In the genomic region with DNA sequence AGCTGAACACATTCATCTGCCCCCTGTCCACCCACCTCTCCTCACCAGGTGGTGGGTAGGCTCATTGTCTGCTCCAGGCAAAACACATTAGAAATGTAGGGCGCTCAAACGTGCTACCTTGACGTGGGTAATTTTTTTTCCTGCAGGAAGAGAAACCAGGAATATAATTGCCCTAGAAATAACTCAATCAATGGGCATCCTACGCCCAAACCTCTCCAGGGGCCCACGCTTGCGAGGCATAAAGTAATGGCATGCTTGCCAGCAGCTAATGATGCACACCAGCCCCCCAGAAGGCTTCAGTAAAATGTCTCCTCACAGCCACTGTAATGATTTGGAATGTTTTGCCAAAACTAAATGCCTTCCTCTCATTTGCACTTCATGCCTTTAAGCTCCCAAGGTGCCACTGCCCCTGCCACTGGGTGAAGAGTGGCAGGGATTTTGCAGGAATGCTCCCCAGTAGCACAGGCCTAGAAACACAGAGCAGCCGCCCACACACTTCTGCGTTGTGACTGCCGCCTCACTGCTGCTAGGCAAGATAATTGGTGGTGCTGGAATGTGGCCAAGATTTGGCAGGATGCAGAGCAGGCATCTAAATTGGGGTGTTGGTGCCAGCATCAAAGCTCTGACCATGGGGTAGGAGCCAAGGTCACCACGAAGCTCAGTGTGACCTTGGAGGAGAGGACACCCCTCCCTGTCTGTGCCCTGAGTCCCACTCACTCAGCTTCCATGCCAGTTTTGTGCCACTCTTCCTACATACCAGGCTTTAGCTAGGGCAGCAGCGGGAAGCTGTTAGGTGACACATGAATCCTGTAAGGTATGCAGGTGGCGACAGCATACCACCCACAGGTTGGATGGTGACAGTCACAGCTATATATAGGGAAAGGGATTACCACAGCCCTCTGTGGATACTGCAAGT, we compare ENCODE assay signal across 9 cellular contexts. TPM values are rescaled to one million over a fixed set of nuclear protein-coding genes. Genes with fewer than 3 reads are reported as not detected.
DNase-seq lines count a peak whose midpoint lies in the region; ATAC-seq and TF ChIP-seq lines count a peak whose summit lies in the region.
"Had no signal": no experiment of that assay in that cellular context is flagged by ENCODE, and none has a peak within 500 bp of the region (broad histone marks: within the 10 kb centered on the region; RNA-seq: fewer than 3 reads in every experiment).

No MANE protein-coding gene starts in this region.

- H3K36me3 ChIP-seq in A673 (ENCODE audit: insufficient read depth, low read length, poor library complexity, severe bottlenecking) (no peaks in the 10 kb centered on the region), HCT116 (ENCODE audit: control insufficient read depth in 1 of 2, insufficient read depth in 2 of 2, low read length in 2 of 2) (no peaks in the 10 kb centered on the region), cardiac muscle cell (no peaks in the 10 kb centered on the region), left lung (no peaks in the 10 kb centered on the region)
- H3K36me3 ChIP-seq: brain microvascular endothelial cell had no signal

- H3K9me3 ChIP-seq in A673 (ENCODE audit: low read depth, low read length, poor library complexity, severe bottlenecking) (no peaks in the 10 kb centered on the region), HCT116 (ENCODE audit: control insufficient read depth in 1 of 2, insufficient read depth in 1 of 2, low read depth in 1 of 2, low read length in 2 of 2) (no peaks in the 10 kb centered on the region), cardiac muscle cell (ENCODE audit: low read depth) (no peaks in the 10 kb centered on the region), left lung (no peaks in the 10 kb centered on the region)

- H3K27ac ChIP-seq in A673 (ENCODE audit: low read depth, low read length, poor library complexity, severe bottlenecking) (no peak overlapping the region), HCT116 (ENCODE audit: low read depth, low read length) (no peak overlapping the region), RWPE1 (no peak overlapping the region), cardiac muscle cell (no peak overlapping the region), left lung (no peak overlapping the region)
- H3K27ac ChIP-seq: brain microvascular endothelial cell had no signal

- ATAC-seq in HCT116, result peak; percentile 50
- no peak for ATAC-seq in left lung
- ATAC-seq in GM21825 (IDR thresholded peaks at IDR 0.05; ENCODE audit: unreplicated experiment), result no peak
- no peak for ATAC-seq in HG02938 (IDR thresholded peaks at IDR 0.05; ENCODE audit: unreplicated experiment)

- RAD21 ChIA-PET in HCT116 (lab: Charles Lee; ENCODE audit: low non-redundant PET in 1 of 2, low total read pairs in 2 of 2, uncharacterized antibody in 2 of 2, unreplicated experiment in 2 of 2), result interaction anchor here in 1 of 2 experiments (0.6 kb wide), 1 partner anchor 385 kb away, joined by 4 read pairs; no protein-coding TSS in a partner anchor

- TF ChIP-seq RAD21 in HCT116 (IDR thresholded peaks at IDR 0.05; ENCODE audit: low read depth), result no peak

- peak; percentile 80 for DNase-seq in A673 (ENCODE audit: low spot score)
- DNase-seq in HCT116 (ENCODE audit: low read depth, low spot score), result no peak
- DNase-seq in RWPE1 (ENCODE audit: low spot score), result peak; percentile 61
- DNase-seq in cardiac muscle cell (ENCODE audit: low read depth in 1 of 2, low spot score in 1 of 2), result peak; percentile 23 to 41
- DNase-seq in left lung, result no peak
- DNase-seq in medulla oblongata (ENCODE audit: extremely low spot score), result no peak
- DNase-seq: brain microvascular endothelial cell had no signal

- H4K20me1 ChIP-seq in HCT116 (ENCODE audit: insufficient read depth), result no peaks in the 10 kb centered on the region

- no peak overlapping the region for H3K9ac ChIP-seq in HCT116 (ENCODE audit: low read length)

- no TSS peak for BruUV-seq in A673 (replicated peaks; lab: Mats Ljungman, UMichigan)
- BruUV-seq in HCT116 (replicated peaks; lab: Mats Ljungman, UMichigan), result no TSS peak

- intact Hi-C loops in A673 (cut with micrococcal nuclease; ENCODE audit: unreplicated experiment) (no loop called here), HCT116 (cut with micrococcal nuclease) (no loop called here), left lung (cut with DNase I) (no loop called here)

- POLR2A ChIA-PET in A673 (lab: Charles Lee; ENCODE audit: low non-redundant PET) (no interaction called here), HCT116 (lab: Charles Lee) (interaction anchor here (1.4 kb wide), 1 partner anchor 9 kb away, joined by 3 read pairs; no protein-coding TSS in a partner anchor), RWPE1 (lab: Yijun Ruan, JAX; ENCODE audit: low non-redundant PET) (no interaction called here)

- no peak for TF ChIP-seq POLR2A in HCT116 (IDR thresholded peaks at IDR 0.05; ENCODE audit: borderline replicate concordance, extremely low read depth, insufficient read depth, insufficient read length)

- H3K27me3 ChIP-seq in A673 (replicated peaks; ENCODE audit: insufficient read depth, low read depth, low read length, poor library complexity), result no peaks in the 10 kb centered on the region
- H3K27me3 ChIP-seq in HCT116 (ENCODE audit: insufficient read depth, low read length), result no peaks in the 10 kb centered on the region
- H3K27me3 ChIP-seq in cardiac muscle cell, result no peaks in the 10 kb centered on the region
- H3K27me3 ChIP-seq in left lung, result no peaks in the 10 kb centered on the region
- H3K27me3 ChIP-seq: brain microvascular endothelial cell had no signal

- peak overlapping the region; percentile 42; the same call in 1 of the 2 replicates for H3K4me2 ChIP-seq in HCT116 (ENCODE audit: low read length)

- CTCF ChIA-PET in A673 (lab: Charles Lee) (no interaction called here), HCT116 (lab: Charles Lee) (no interaction called here), RWPE1 (lab: Yijun Ruan, JAX) (no interaction called here)

- no peak overlapping the region for H2AFZ ChIP-seq in HCT116 (ENCODE audit: low read depth, low read length, poor library complexity, severe bottlenecking)

- H3K4me1 ChIP-seq in A673 (ENCODE audit: insufficient read depth, low read length, poor library complexity, severe bottlenecking), result peaks cover 7% of the 10 kb centered on the region
- peaks cover 13 to 14% of the 10 kb centered on the region in 2 experiments for H3K4me1 ChIP-seq in HCT116 (ENCODE audit: control insufficient read depth in 1 of 2, insufficient read depth in 2 of 2, low read length in 2 of 2)
- H3K4me1 ChIP-seq in cardiac muscle cell (ENCODE audit: low read depth), result peaks cover 6% of the 10 kb centered on the region
- H3K4me1 ChIP-seq in left lung, result no peaks in the 10 kb centered on the region

- no peaks in the 10 kb centered on the region for H3K9me2 ChIP-seq in HCT116 (ENCODE audit: insufficient read depth)

- no peak for TF ChIP-seq CTCF in A673 (conservative IDR thresholded peaks at IDR 0.05; ENCODE audit: low read depth, low read length)
- TF ChIP-seq CTCF in HCT116 (IDR thresholded peaks at IDR 0.05 in 2 of 3, conservative IDR thresholded peaks at IDR 0.05 in 1 of 3; ENCODE audit: borderline replicate concordance in 1 of 3, insufficient read depth in 1 of 3, low read depth in 2 of 3, low read length in 2 of 3), result no peak
- TF ChIP-seq CTCF in RWPE1 (conservative IDR thresholded peaks at IDR 0.05; ENCODE audit: low read depth), result no peak
- no peak for TF ChIP-seq CTCF in cardiac muscle cell (IDR thresholded peaks at IDR 0.05; ENCODE audit: low read depth, low read length)
- TF ChIP-seq CTCF in left lung (IDR thresholded peaks at IDR 0.05), result no peak

- H3K4me3 ChIP-seq in A673 (ENCODE audit: low read depth, low read length, poor library complexity, severe bottlenecking) (no peak overlapping the region), HCT116 (replicated peaks in 1 of 2; ENCODE audit: low read depth in 1 of 2, low read length in 2 of 2) (no peak overlapping the region), cardiac muscle cell (no peak overlapping the region), left lung (no peak overlapping the region)

- H3K79me2 ChIP-seq in HCT116 (ENCODE audit: insufficient read depth, low read length), result no peaks in the 10 kb centered on the region

TF ChIP-seq in HCT116, 20 proteins besides CTCF, POLR2A, EP300 and RAD21:
- TF ChIP-seq, protein P1, sequence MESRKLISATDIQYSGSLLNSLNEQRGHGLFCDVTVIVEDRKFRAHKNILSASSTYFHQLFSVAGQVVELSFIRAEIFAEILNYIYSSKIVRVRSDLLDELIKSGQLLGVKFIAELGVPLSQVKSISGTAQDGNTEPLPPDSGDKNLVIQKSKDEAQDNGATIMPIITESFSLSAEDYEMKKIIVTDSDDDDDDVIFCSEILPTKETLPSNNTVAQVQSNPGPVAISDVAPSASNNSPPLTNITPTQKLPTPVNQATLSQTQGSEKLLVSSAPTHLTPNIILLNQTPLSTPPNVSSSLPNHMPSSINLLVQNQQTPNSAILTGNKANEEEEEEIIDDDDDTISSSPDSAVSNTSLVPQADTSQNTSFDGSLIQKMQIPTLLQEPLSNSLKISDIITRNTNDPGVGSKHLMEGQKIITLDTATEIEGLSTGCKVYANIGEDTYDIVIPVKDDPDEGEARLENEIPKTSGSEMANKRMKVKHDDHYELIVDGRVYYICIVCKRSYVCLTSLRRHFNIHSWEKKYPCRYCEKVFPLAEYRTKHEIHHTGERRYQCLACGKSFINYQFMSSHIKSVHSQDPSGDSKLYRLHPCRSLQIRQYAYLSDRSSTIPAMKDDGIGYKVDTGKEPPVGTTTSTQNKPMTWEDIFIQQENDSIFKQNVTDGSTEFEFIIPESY (IDR thresholded peaks at IDR 0.05; ENCODE audit: extremely low read depth, insufficient replicate concordance, low read length), result no peak
- peak; percentile 79 for TF ChIP-seq EGR1 (IDR thresholded peaks at IDR 0.05; ENCODE audit: low read depth)
TF ChIP-seq in HCT116: peak in this region for 1.

RNA-seq across cellular contexts. Expression of a gene that starts 48.7 kb away (rescaled TPM):
- total RNA-seq in A673 (2021) (2.1 and 2.7 TPM in 2 replicates), HCT116 (2021; ENCODE audit: unreplicated experiment) (0.20 TPM), cardiac muscle cell (51.7 and 90.7 TPM in 2 replicates), left lung (10 to 100 TPM; 16.8 to 24.0 TPM)
- not detected in 2 replicates for polyA plus RNA-seq in HCT116 (2012)
- polyA plus RNA-seq in cardiac muscle cell, result 52.1 and 81.4 TPM in 2 replicates

Comparison
In these comparisons a context has a peak if more than half of its experiments do, and no peak if none do; other contexts are left out.
1. DNase-seq: peak in A673 (single experiment), RWPE1 (single experiment) and cardiac muscle cell (2 of 2); none in HCT116 (single experiment), left lung (0 of 2) and medulla oblongata (single experiment).